Comparison of ENCODE assay signal across 1 cellular context in genomic region chr11:35084817-35085424, GRCh38.
TF ChIP-seq lines count a peak whose summit lies in the region.

No MANE protein-coding gene starts in this region.

TF ChIP-seq in A549, 52 proteins besides CTCF, POLR2A, EP300 and RAD21:
- TF ChIP-seq PBX3 (IDR thresholded peaks at IDR 0.05) (no peak), HOXB5 (CRISPR knock-in tag; IDR thresholded peaks at IDR 0.05) (no peak), EHMT2 (IDR thresholded peaks at IDR 0.05; ENCODE audit: low read depth) (no peak), NPAS2 (CRISPR knock-in tag; IDR thresholded peaks at IDR 0.05; ENCODE audit: borderline replicate concordance) (no peak), BHLHE40 (IDR thresholded peaks at IDR 0.05; ENCODE audit: low read depth, low read length) (no peak), HOXA7 (CRISPR knock-in tag; IDR thresholded peaks at IDR 0.05) (no peak), TFCP2L1 (CRISPR knock-in tag; IDR thresholded peaks at IDR 0.05) (no peak)
